ENCODE assay signal across 1 cellular context in the genomic region with DNA sequence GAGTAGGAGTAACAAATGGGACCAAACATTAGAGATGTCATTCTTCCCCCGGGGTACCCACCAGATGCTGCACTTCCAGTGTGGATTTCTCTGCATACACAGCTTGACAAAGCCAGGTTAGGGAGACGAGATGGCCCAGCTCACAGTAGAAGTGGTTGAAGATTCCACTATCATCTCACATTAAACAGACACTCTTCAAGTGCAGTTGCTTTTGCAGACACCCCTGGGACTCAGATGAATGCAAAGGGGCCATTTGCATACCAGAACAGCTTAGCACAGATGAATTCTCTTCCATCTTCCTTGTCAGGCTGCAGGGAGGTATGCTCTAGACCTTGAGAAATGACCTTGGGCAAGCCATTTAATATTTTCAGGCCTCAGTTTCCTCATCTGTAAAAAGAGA.
TF ChIP-seq lines count a peak whose summit lies in the region.

No MANE protein-coding gene starts in this region.

TF ChIP-seq in HCT116, 20 proteins besides CTCF, POLR2A, EP300 and RAD21 (continued from another document):
- TF ChIP-seq TCF7L2 (IDR thresholded peaks at IDR 0.05; ENCODE audit: borderline replicate concordance, extremely low read depth, insufficient read depth, insufficient read length) (no peak), SRF (IDR thresholded peaks at IDR 0.05; ENCODE audit: low read depth) (no peak), JUND (IDR thresholded peaks at IDR 0.05) (no peak), EZH2phosphoT487 (IDR thresholded peaks at IDR 0.05; ENCODE audit: borderline replicate concordance) (no peak), CEBPB (IDR thresholded peaks at IDR 0.05; ENCODE audit: low read depth) (no peak), ZFX (IDR thresholded peaks at IDR 0.05) (no peak), ZNF274 (IDR thresholded peaks at IDR 0.05; ENCODE audit: low read depth, low read length) (no peak), MAX (IDR thresholded peaks at IDR 0.05) (no peak), SIN3A (IDR thresholded peaks at IDR 0.05; ENCODE audit: low read depth) (no peak), POLR2AphosphoS5 (IDR thresholded peaks at IDR 0.05; ENCODE audit: low read depth, low read length) (no peak), ZBTB33 (IDR thresholded peaks at IDR 0.05; ENCODE audit: extremely low read depth, insufficient replicate concordance, low read length) (no peak)
